8 cellular contexts compared by ENCODE assay signal in the genomic region with DNA sequence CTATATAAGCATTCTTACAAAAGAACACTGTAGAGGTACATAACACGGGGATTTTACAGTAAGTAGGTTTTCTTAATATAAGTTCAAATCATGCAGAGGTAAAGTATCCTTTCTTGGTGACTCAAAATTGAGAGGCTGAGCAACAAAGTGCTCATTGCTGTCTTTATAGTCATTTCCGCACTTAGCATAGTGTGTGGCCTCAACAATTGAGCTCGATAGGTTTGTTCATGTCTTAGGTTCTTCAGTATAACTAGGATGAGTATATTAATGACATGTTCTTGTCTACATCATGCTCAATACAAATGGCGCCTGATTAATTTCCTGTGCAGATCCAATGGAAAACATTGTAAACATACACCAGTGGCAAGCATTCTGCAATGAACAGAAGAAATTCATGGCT. TPM values are rescaled to one million over a fixed set of nuclear protein-coding genes. Genes with fewer than 3 reads are reported as not detected.
DNase-seq lines count a peak whose midpoint lies in the region; ATAC-seq and TF ChIP-seq lines count a peak whose summit lies in the region.

No MANE protein-coding gene starts in this region.

- H3K36me3 ChIP-seq in BE2C, result no peaks in the 10 kb centered on the region
- no peaks in the 10 kb centered on the region for H3K36me3 ChIP-seq in adrenal gland (replicated peaks in 1 of 2)
- no peaks in the 10 kb centered on the region for H3K36me3 ChIP-seq in tibial artery

- ATAC-seq in GM21515 (IDR thresholded peaks at IDR 0.05; ENCODE audit: unreplicated experiment), result no peak

- TF ChIP-seq POLR2A in adrenal gland (IDR thresholded peaks at IDR 0.05), result no peak

- intact Hi-C loops in adrenal gland (cut with DNase I), result loop anchor here (2.0 to 10.0 kb wide), 3 partner anchors 131 to 152 kb away; a partner anchor contains a TSS
- intact Hi-C loops in tibial artery (cut with DNase I; ENCODE audit: low total_unique reads), result loop anchor here (2.0 to 10.0 kb wide), 4 partner anchors 133 to 429 kb away; a partner anchor contains a TSS

- TF ChIP-seq CTCF in BE2C (IDR thresholded peaks at IDR 0.05; ENCODE audit: low read depth, low read length) (no peak), HFF-Myc (IDR thresholded peaks at IDR 0.05; ENCODE audit: low read depth, low read length, missing control alignments) (no peak), adrenal gland (IDR thresholded peaks at IDR 0.05) (no peak), tibial artery (IDR thresholded peaks at IDR 0.05) (no peak)

- H3K4me3 ChIP-seq in BE2C (ENCODE audit: low read depth, low read length) (peak overlapping the region; percentile 96), HFF-Myc (replicated peaks; ENCODE audit: low read depth, low read length) (peak overlapping the region; percentile 87), adrenal gland (peak overlapping the region in 3 of 4 donors; percentile 38 to 95 (median 91)), tibial artery (peak overlapping the region; percentile 75 to 97)

- H3K27ac ChIP-seq in adrenal gland (peak overlapping the region; percentile 68 to 97 (median 82)), layer of hippocampus (ENCODE audit: low read depth, low read length) (peak overlapping the region; percentile 5), tibial artery (no peak overlapping the region)

- 20 to 32% (median 24%) methylated on average over 4 of the region's 4 CpGs for WGBS in adrenal gland, 4 donors

- H3K9me3 ChIP-seq in BE2C, result no peaks in the 10 kb centered on the region
- H3K9me3 ChIP-seq in adrenal gland (replicated peaks in 1 of 3), result no peaks in the 10 kb centered on the region
- no peaks in the 10 kb centered on the region for H3K9me3 ChIP-seq in tibial artery

- H3K27me3 ChIP-seq in BE2C (no peaks in the 10 kb centered on the region), adrenal gland (no peaks in the 10 kb centered on the region), layer of hippocampus (ENCODE audit: control insufficient read depth, insufficient read depth, low read length) (no peaks in the 10 kb centered on the region), tibial artery (no peaks in the 10 kb centered on the region)

- H3K4me1 ChIP-seq in BE2C, result peaks cover 9% of the 10 kb centered on the region
- peaks cover 29 to 54% of the 10 kb centered on the region in 2 donors for H3K4me1 ChIP-seq in adrenal gland (replicated peaks in 1 of 2)
- peaks cover 0 to 51% (median 30%) of the 10 kb centered on the region in 4 donors for H3K4me1 ChIP-seq in tibial artery

- no peak for DNase-seq in BE2C
- DNase-seq in HFF-Myc (ENCODE audit: extremely low read depth, low read depth), result no peak
- no peak for DNase-seq in adrenal gland
- no peak for DNase-seq in tibial artery
- no peak for DNase-seq in COR-L47 (lab: John Stamatoyannopoulos, UW)
- DNase-seq in epidermal melanocyte (ENCODE audit: insufficient read length, low spot score), result no peak

RNA-seq across cellular contexts. Expression of a gene that starts 1.4 kb away (rescaled TPM):
- polyA plus RNA-seq in BE2C (2012; ENCODE audit: insufficient read depth, insufficient read length, low read depth), result 7.4 TPM
- total RNA-seq in adrenal gland, result 10 to 100 TPM; 14.9 to 38.6 (median 29.0) TPM
- 10 to 100 TPM; 13.2 to 22.2 (median 16.6) TPM for polyA plus RNA-seq in adrenal gland

Comparison
In these comparisons a context has a peak if more than half of its experiments do, and no peak if none do; other contexts are left out.
1. H3K27ac ChIP-seq: peak in adrenal gland (5 of 5) and layer of hippocampus (single experiment); none in tibial artery (0 of 2).
2. Peak in every context shown above with its lines, with median percentiles within 50 percentile points of each other: H3K4me3 ChIP-seq.